In genomic region chr11:93587425-93587824, GRCh38 we compare ENCODE assay signal across 7 cellular contexts. TPM values are rescaled to one million over a fixed set of nuclear protein-coding genes. Genes with fewer than 3 reads are reported as not detected.
DNase-seq lines count a peak whose midpoint lies in the region; ATAC-seq, FAIRE-seq and TF ChIP-seq lines count a peak whose summit lies in the region.
"Not testable (repeated sequence)": the region's sequence is repeated elsewhere in the genome, so short reads cannot be mapped to it uniquely, and the experiment has no call there.

No MANE protein-coding gene starts in this region.

- not testable (repeated sequence) for TF ChIP-seq EP300 in K562 (IDR thresholded peaks at IDR 0.05; ENCODE audit: low read length); HepG2 (IDR thresholded peaks at IDR 0.05; ENCODE audit: low read depth in 2 of 2, low read length in 2 of 2); HepG2 (CRISPR knock-in tag; IDR thresholded peaks at IDR 0.05; ENCODE audit: borderline replicate concordance)

- peak; percentile 17 for ATAC-seq in K562
- ATAC-seq in HepG2: not testable (repeated sequence)

- TF ChIP-seq CTCF in K562 (IDR thresholded peaks at IDR 0.05 in 2 of 3, conservative IDR thresholded peaks at IDR 0.05 in 1 of 3; ENCODE audit: insufficient read depth in 2 of 3, low read depth in 1 of 3, low read length in 3 of 3); HepG2 (CRISPR knock-in tag; IDR thresholded peaks at IDR 0.05): not testable (repeated sequence)

- H3K27me3 ChIP-seq in K562 (ENCODE audit: control insufficient read depth in 2 of 2, insufficient read depth in 2 of 2, low read length in 2 of 2); HepG2 (ENCODE audit: control insufficient read depth in 1 of 2, insufficient read depth in 2 of 2, low read length in 2 of 2): not testable (repeated sequence)

- in situ Hi-C loops in K562 (cut with MboI); HepG2 (cut with HindIII; ENCODE audit: extremely low pct_ligation_motif_present, low pct_unique_long_range_greater_than_20kb): not testable (repeated sequence)

- peak; percentile 55 for FAIRE-seq in K562 (lab: Jason Lieb, UNC)
- FAIRE-seq in HepG2 (lab: Jason Lieb, UNC): not testable (repeated sequence)

- intact Hi-C loops in K562 (cut with micrococcal nuclease); HepG2 (cut with micrococcal nuclease; ENCODE audit: unreplicated experiment): not testable (repeated sequence)

- H3K9me3 ChIP-seq in K562 (replicated peaks; ENCODE audit: control insufficient read depth, insufficient read depth, low read depth, low read length); HepG2 (ENCODE audit: low read length): not testable (repeated sequence)

- H3K36me3 ChIP-seq in K562 (ENCODE audit: control insufficient read depth, insufficient read depth, low read length); HepG2 (replicated peaks in 1 of 2; ENCODE audit: control insufficient read depth in 1 of 2, insufficient read depth in 2 of 2, low read length in 2 of 2): not testable (repeated sequence)

- BruUV-seq in K562 (replicated peaks; lab: Mats Ljungman, UMichigan); HepG2 (replicated peaks; lab: Mats Ljungman, UMichigan): not testable (repeated sequence)

- H3K4me1 ChIP-seq in K562 (replicated peaks in 1 of 2; ENCODE audit: control insufficient read depth in 2 of 2, insufficient read depth in 2 of 2, low read length in 2 of 2) (peaks cover 0 to 22% of the 10 kb centered on the region in 2 experiments; a peak in 3 of 5 replicates), HepG2 (ENCODE audit: insufficient read depth, low read length) (peaks cover 39% of the 10 kb centered on the region)

- not testable (repeated sequence) for H2AFZ ChIP-seq in K562 (ENCODE audit: low read depth, low read length); HepG2 (ENCODE audit: low read length)

- not testable (repeated sequence) for H3K9me1 ChIP-seq in K562 (ENCODE audit: control insufficient read depth, insufficient read depth, low read length)

- WGBS in K562 (ENCODE audit: insufficient coverage, low coverage, missing lambda C conversion rate): 6% methylated on average over 1 of the region's 1 CpG
- WGBS in HepG2 (ENCODE audit: low lambda C conversion rate): 36% methylated on average over 1 of the region's 1 CpG

- not testable (repeated sequence) for H3K27ac ChIP-seq in K562 (ENCODE audit: extremely low read depth, low read depth, low read length); HepG2 (ENCODE audit: extremely low read length, insufficient read depth, low read length)

- not testable (repeated sequence) for H4K20me1 ChIP-seq in K562 (replicated peaks; ENCODE audit: control insufficient read depth, insufficient read depth, low read length); HepG2 (ENCODE audit: insufficient read depth, low read length)

- H3K9ac ChIP-seq in K562 (ENCODE audit: insufficient read depth in 1 of 2, low read depth in 2 of 2, low read length in 2 of 2); HepG2 (ENCODE audit: insufficient read depth, low read depth, low read length): not testable (repeated sequence)

- H3K79me2 ChIP-seq in K562 (ENCODE audit: control insufficient read depth, insufficient read depth, low read length); HepG2 (ENCODE audit: insufficient read depth, low read length): not testable (repeated sequence)

- TF ChIP-seq RAD21 in K562 (CRISPR knock-in tag; conservative IDR thresholded peaks at IDR 0.05 in 1 of 2, IDR thresholded peaks at IDR 0.05 in 1 of 2); HepG2 (CRISPR knock-in tag; IDR thresholded peaks at IDR 0.05): not testable (repeated sequence)

- POLR2A ChIA-PET in K562 (lab: Yijun Ruan, JAX): interaction anchor here (1.0 kb wide), 1 partner anchor 18 kb away, joined by 4 read pairs; no protein-coding TSS in a partner anchor
- POLR2A ChIA-PET in HepG2 (lab: Yijun Ruan, JAX): not testable (repeated sequence)

- H3K4me3 ChIP-seq in K562; HepG2 (replicated peaks in 1 of 3; ENCODE audit: insufficient read depth in 1 of 3, low read depth in 2 of 3, low read length in 3 of 3): not testable (repeated sequence)

- CTCF ChIA-PET in K562 (lab: Yijun Ruan, JAX; ENCODE audit: low intra/inter-chr PET ratio); HepG2 (lab: Yijun Ruan, JAX; ENCODE audit: low intra/inter-chr PET ratio, low total read pairs): not testable (repeated sequence)

- DNase-seq in DMS53 treated with DMSO at 0.1 percent for 48 hours (lab: John Stamatoyannopoulos, UW; ENCODE audit: unreplicated experiment) (peak; percentile 19), NCI-H2029 (lab: John Stamatoyannopoulos, UW) (peak; percentile 75), NCI-H69 (lab: John Stamatoyannopoulos, UW) (peak; percentile 59), SHP77 (lab: John Stamatoyannopoulos, UW) (peak; percentile 81 to 82), HepG2 (ENCODE audit: low spot score) (peak; percentile 19), renal cortical epithelial cell (ENCODE audit: low read depth) (peak; percentile 57)
- not testable (repeated sequence) for DNase-seq in K562 (ENCODE audit: extremely low read depth in 1 of 4, low spot score in 3 of 4)

- H3K4me2 ChIP-seq in K562 (ENCODE audit: insufficient read depth, low read length); HepG2 (ENCODE audit: low read depth, low read length): not testable (repeated sequence)

- not testable (repeated sequence) for TF ChIP-seq POLR2A in K562 (conservative IDR thresholded peaks at IDR 0.05); HepG2 (IDR thresholded peaks at IDR 0.05; ENCODE audit: insufficient read depth in 1 of 2, low read depth in 2 of 2, low read length in 2 of 2)

RNA-seq across cellular contexts. Expression of gene SMCO4, which starts 44.2 kb away (rescaled TPM):
- total RNA-seq in K562 (2011; cell fraction: chromatin; rRNA removed; ENCODE audit: low replicate concordance): 1.7 and 3.1 TPM in 2 replicates
- 3.3 and 4.8 TPM in 2 replicates for total RNA-seq in K562 (2011; cell fraction: nucleolus; rRNA removed)
- 3.3 and 5.0 TPM in 2 replicates for total RNA-seq in K562 (2011; cell fraction: nucleoplasm; rRNA removed)
- total RNA-seq in K562 (2014; rRNA removed) (15.3 and 36.6 TPM in 2 replicates), K562 (2014; rRNA removed; fragmentation: Illumina TruSeq; extraction: Trizol) (16.0 and 19.1 TPM in 2 replicates), K562 (2015; rRNA removed; fragmentation: Illumina TruSeq; extraction: Trizol) (14.1 and 21.1 TPM in 2 replicates), K562 (2021) (16.9 and 18.5 TPM in 2 replicates), HepG2 (2016; rRNA removed; fragmentation: Illumina TruSeq; extraction: Trizol) (26.8 and 28.5 TPM in 2 replicates), renal cortical epithelial cell (15.6 and 17.5 TPM in 2 replicates)
- polyA plus RNA-seq in K562 (2011; rRNA removed) (9.5 and 11.5 TPM in 2 replicates), K562 (2014; fragmentation: Illumina TruSeq; extraction: Trizol) (15.4 and 22.3 TPM in 2 replicates), K562 (2014; fragmentation: Nextera tagmentation; extraction: Ambion mirVana) (1 to 10 TPM; 1.8 to 2.2 TPM), K562 (2014; rRNA removed) (18.3 and 27.8 TPM in 2 replicates), HepG2 (2011; rRNA removed) (10.6 and 11.7 TPM in 2 replicates)
- polyA plus RNA-seq in K562 (2011; cell fraction: cytosol; rRNA removed): 8.6 and 11.3 TPM in 2 replicates
- 2.6 and 5.4 TPM in 2 replicates for polyA plus RNA-seq in K562 (2011; cell fraction: nucleus; rRNA removed)
- polyA plus RNA-seq in K562 (2012): 36.6 and 56.8 TPM in 2 replicates
- 3.3 and 3.5 TPM in 2 replicates for polyA minus RNA-seq in K562 (2011; rRNA and poly(A)+ RNA removed)
- polyA minus RNA-seq in K562 (2011; cell fraction: cytosol; rRNA and poly(A)+ RNA removed): 5.6 TPM in 1 of 2 replicates, not detected in the other
- polyA minus RNA-seq in K562 (2011; cell fraction: nucleus; rRNA and poly(A)+ RNA removed): 1.4 and 1.6 TPM in 2 replicates
- total RNA-seq in HepG2 (2016; cell fraction: cytosol; rRNA removed; fragmentation: Illumina TruSeq; extraction: Trizol; ENCODE audit: low read depth): 32.8 and 44.9 TPM in 2 replicates
- total RNA-seq in HepG2 (2016; cell fraction: insoluble cytoplasmic fraction; rRNA removed; fragmentation: Illumina TruSeq; extraction: Trizol): 24.0 and 27.8 TPM in 2 replicates
- total RNA-seq in HepG2 (2016; cell fraction: membrane; rRNA removed; fragmentation: Illumina TruSeq; extraction: Trizol): 39.9 and 58.1 TPM in 2 replicates
- total RNA-seq in HepG2 (2016; cell fraction: nucleus; rRNA removed; fragmentation: Illumina TruSeq; extraction: Trizol): 9.4 and 14.7 TPM in 2 replicates
- polyA plus RNA-seq in HepG2 (2011; cell fraction: cytosol; rRNA removed): 8.0 and 8.3 TPM in 2 replicates
- polyA plus RNA-seq in HepG2 (2011; cell fraction: nucleus; rRNA removed): 7.7 and 10.0 TPM in 2 replicates
- polyA plus RNA-seq in HepG2 (2012): 19.1 and 21.9 TPM in 2 replicates
- 45.6 and 73.6 TPM in 2 replicates for polyA plus RNA-seq in HepG2 (2016; cell fraction: cytosol; fragmentation: Illumina TruSeq; extraction: Trizol; ENCODE audit: low read depth)
- polyA plus RNA-seq in HepG2 (2016; cell fraction: insoluble cytoplasmic fraction; fragmentation: Illumina TruSeq; extraction: Trizol; ENCODE audit: low read depth): 34.5 and 47.2 TPM in 2 replicates
- 48.5 and 75.7 TPM in 2 replicates for polyA plus RNA-seq in HepG2 (2016; cell fraction: membrane; fragmentation: Illumina TruSeq; extraction: Trizol; ENCODE audit: low read depth)
- polyA plus RNA-seq in HepG2 (2016; cell fraction: nucleus; fragmentation: Illumina TruSeq; extraction: Trizol; ENCODE audit: insufficient read depth, low read depth): 26.9 and 36.1 TPM in 2 replicates
- 1.9 and 16.7 TPM in 2 replicates for polyA minus RNA-seq in HepG2 (2011; rRNA and poly(A)+ RNA removed; ENCODE audit: low replicate concordance)
- 3.5 TPM in 1 of 2 replicates, not detected in the other for polyA minus RNA-seq in HepG2 (2011; cell fraction: cytosol; rRNA and poly(A)+ RNA removed)
- 2.2 and 6.6 TPM in 2 replicates for polyA minus RNA-seq in HepG2 (2011; cell fraction: nucleus; rRNA and poly(A)+ RNA removed)
